Comparison of ENCODE assay signal across 1 cellular context in the genomic region with DNA sequence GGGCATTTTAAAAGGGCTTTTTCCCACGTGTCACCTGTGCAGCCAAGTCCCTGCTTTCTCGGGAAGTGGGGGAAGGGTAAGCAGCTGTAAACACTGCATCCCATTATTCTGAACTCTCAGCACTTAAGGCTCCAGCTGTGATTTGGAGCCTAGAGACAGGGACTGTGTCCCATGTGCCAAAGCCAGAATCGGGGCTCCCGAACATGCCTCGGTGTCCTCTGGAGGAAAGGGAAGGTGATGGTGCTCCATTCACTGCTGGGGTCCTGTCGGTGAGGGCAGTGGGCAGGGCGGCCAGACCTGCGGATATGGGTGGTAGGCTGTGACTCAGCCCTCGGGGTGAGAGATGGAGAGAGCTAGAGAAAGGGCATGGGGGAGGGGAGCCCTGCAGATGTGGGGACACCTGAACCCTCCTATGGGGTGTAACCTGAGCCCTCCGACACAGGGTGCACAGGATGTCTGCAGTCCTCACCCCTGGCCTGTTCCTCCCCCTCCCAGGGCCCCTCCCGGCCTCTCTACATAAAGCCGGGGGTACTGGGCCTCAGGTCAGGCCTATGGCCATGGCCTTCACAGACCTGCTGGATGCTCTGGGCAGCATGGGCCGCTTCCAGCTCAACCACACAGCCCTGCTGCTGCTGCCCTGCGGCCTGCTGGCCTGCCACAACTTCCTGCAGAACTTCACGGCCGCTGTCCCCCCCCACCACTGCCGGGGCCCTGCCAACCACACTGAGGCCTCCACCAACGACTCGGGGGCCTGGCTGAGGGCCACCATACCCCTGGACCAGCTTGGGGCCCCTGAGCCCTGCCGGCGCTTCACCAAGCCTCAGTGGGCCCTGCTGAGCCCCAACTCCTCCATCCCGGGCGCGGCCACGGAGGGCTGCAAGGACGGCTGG.
TF ChIP-seq lines count a peak whose summit lies in the region.

No MANE protein-coding gene starts in this region.

TF ChIP-seq in GM12878, 131 proteins besides CTCF, POLR2A, EP300 and RAD21:
- peak; percentile 14 for TF ChIP-seq BCL3 (IDR thresholded peaks at IDR 0.05; ENCODE audit: borderline replicate concordance, insufficient read depth, low read depth, low read length, poor library complexity, severe bottlenecking)
- no peak for TF ChIP-seq FOXM1 (IDR thresholded peaks at IDR 0.05; ENCODE audit: low read depth, low read length)
- no peak for TF ChIP-seq TCF7 (IDR thresholded peaks at IDR 0.05; ENCODE audit: borderline replicate concordance)
- peak; percentile 44; the same call in 1 of the 2 replicates for TF ChIP-seq RUNX3 (IDR thresholded peaks at IDR 0.05; ENCODE audit: low read length)
- no peak for TF ChIP-seq STAT3 (IDR thresholded peaks at IDR 0.05; ENCODE audit: low read depth, low read length)
